In genomic region chr7:71507665-71508064, GRCh38 we compare ENCODE assay signal across 22 cellular contexts.
"Had no signal": no experiment of that assay in that cellular context is flagged by ENCODE, and none has a peak within 500 bp of the region (broad histone marks: within the 10 kb centered on the region; RNA-seq: fewer than 3 reads in every experiment).

No MANE protein-coding gene starts in this region.

- ATAC-seq: activated naive CD4-positive, alpha-beta T cell treated with anti-CD3 and anti-CD28 coated beads, Interleukin-2, amount 50 U/mL, for 72 hours; activated T-helper 17 cell treated with anti-CD3 and anti-CD28 coated beads, Interleukin-2, amount 50 U/mL, for 72 hours; effector memory CD8-positive, alpha-beta T cell; left colon; mucosa of descending colon; sciatic nerve; stimulated activated memory B cell treated with anti-CD40 and anti-IgM and Interleukin-4, amounts not matched to agents 10 μg/mL and 1 μg/mL and 100 μg/mL, for 72 hours had no signal

- H3K4me3 ChIP-seq: esophagus muscularis mucosa, mucosa of descending colon, smooth muscle cell, stomach, suprapubic skin, tibial nerve had no signal

- H3K4me2 ChIP-seq: smooth muscle cell had no signal

- H3K9me3 ChIP-seq: esophagus muscularis mucosa, suprapubic skin, tibial nerve had no signal

- H3K4me1 ChIP-seq: stomach, suprapubic skin, tibial nerve had no signal

- DNase-seq: activated CD8-positive, alpha-beta memory T cell treated with anti-CD3 and anti-CD28 coated beads for 24 hours; activated CD8-positive, alpha-beta memory T cell treated with anti-CD3 and anti-CD28 coated beads, Interleukin-2, amount 50 U/mL, for 4 hours; activated T-cell treated with anti-CD3 and anti-CD28 coated beads, Interleukin-2, amount 50 U/mL, for 24 hours; aorta; brain microvascular endothelial cell; central memory CD4-positive, alpha-beta T cell; effector memory CD8-positive, alpha-beta T cell; hippocampal formation; left colon; mucosa of descending colon; nephron progenitor cell; occipital lobe; stimulated activated CD4-positive, alpha-beta T cell treated with anti-CD3 and anti-CD28 coated beads, Interleukin-15, amount 100 ng/mL, for 24 hours; stomach had no signal

- H3K36me3 ChIP-seq: brain microvascular endothelial cell, stomach, suprapubic skin, tibial nerve had no signal

- H3K27me3 ChIP-seq: brain microvascular endothelial cell, esophagus muscularis mucosa, stomach, suprapubic skin, tibial nerve had no signal

- H3K27ac ChIP-seq: brain microvascular endothelial cell, esophagus muscularis mucosa, stomach, suprapubic skin had no signal
